8 cellular contexts compared by ENCODE assay signal in genomic region chr5:10695055-10695649, GRCh38.
DNase-seq lines count a peak whose midpoint lies in the region; ATAC-seq and TF ChIP-seq lines count a peak whose summit lies in the region.

No MANE protein-coding gene starts in this region.

- H3K4me3 Mint-ChIP-seq in natural killer cell, result peak overlapping the region; percentile 47

- ATAC-seq in GM21825 (IDR thresholded peaks at IDR 0.05; ENCODE audit: unreplicated experiment) (peak; percentile 36), SK-N-SH treated with all-trans-retinoic acid at 6 μM for 48 hours (peak; percentile 78), natural killer cell (peak; percentile 33 to 70 (median 50))

- no peak overlapping the region for H3K4me3 ChIP-seq in fibroblast of mammary gland (ENCODE audit: control insufficient read depth, low read depth, low read length)

- no peaks in the 10 kb centered on the region for H3K27me3 Mint-ChIP-seq in natural killer cell (ENCODE audit: low read depth in 2 of 2)

- H3K4me1 Mint-ChIP-seq in natural killer cell, result peaks cover 35 to 39% of the 10 kb centered on the region in 2 donors

- H3K27ac Mint-ChIP-seq in natural killer cell, result peak overlapping the region; percentile 14 to 82

- H3K9me3 Mint-ChIP-seq in natural killer cell, result no peaks in the 10 kb centered on the region

- intact Hi-C loops in natural killer cell (cut with micrococcal nuclease), result loop anchor here (10.0 kb wide), 1 partner anchor 250 kb away; the partner anchor contains the start of gene ROPN1L

- DNase-seq in NCI-H1436 (lab: John Stamatoyannopoulos, UW) (peak; percentile 28), NCI-H1436 treated with DMSO at 0.1 percent for 48 hours (lab: John Stamatoyannopoulos, UW) (no peak), NAMALWA (ENCODE audit: low spot score) (peak; percentile 54), fibroblast of mammary gland (ENCODE audit: low read depth) (peak; percentile 69), natural killer cell (no peak)
- no peak for DNase-seq in activated CD8-positive, alpha-beta memory T cell treated with anti-CD3 and anti-CD28 coated beads for 24 hours

- TF ChIP-seq CTCF in fibroblast of mammary gland (conservative IDR thresholded peaks at IDR 0.05; ENCODE audit: control insufficient read depth, insufficient read depth, low read depth, low read length), result peak; percentile 80
- peak; percentile 24 for TF ChIP-seq CTCF in natural killer cell (IDR thresholded peaks at IDR 0.05)

- no peaks in the 10 kb centered on the region for H3K36me3 Mint-ChIP-seq in natural killer cell

TF ChIP-seq in SK-N-SH treated with all-trans-retinoic acid at 6 μM for 48 hours, 23 proteins besides CTCF, POLR2A, EP300 and RAD21:
- TF ChIP-seq CSRNP3 (CRISPR knock-in tag; IDR thresholded peaks at IDR 0.05), result no peak
- no peak for TF ChIP-seq SNAI2 (CRISPR knock-in tag; IDR thresholded peaks at IDR 0.05)
- TF ChIP-seq GLIS3 (CRISPR knock-in tag; IDR thresholded peaks at IDR 0.05), result no peak
- TF ChIP-seq PATZ1 (CRISPR knock-in tag; IDR thresholded peaks at IDR 0.05; ENCODE audit: borderline replicate concordance), result no peak
- no peak for TF ChIP-seq TCF4 (CRISPR knock-in tag; IDR thresholded peaks at IDR 0.05; ENCODE audit: borderline replicate concordance)
- TF ChIP-seq ZFP3 (CRISPR knock-in tag; IDR thresholded peaks at IDR 0.05), result no peak
- TF ChIP-seq ISL1 (CRISPR knock-in tag; IDR thresholded peaks at IDR 0.05), result no peak
- TF ChIP-seq ZC3H10 (CRISPR knock-in tag; IDR thresholded peaks at IDR 0.05), result no peak
- TF ChIP-seq ARNTL (CRISPR knock-in tag; IDR thresholded peaks at IDR 0.05; ENCODE audit: borderline replicate concordance, low read depth), result no peak
- no peak for TF ChIP-seq TOX (CRISPR knock-in tag; IDR thresholded peaks at IDR 0.05; ENCODE audit: borderline replicate concordance)
- no peak for TF ChIP-seq ESRRG (CRISPR knock-in tag; IDR thresholded peaks at IDR 0.05)

Comparison
In these comparisons a context has a peak if more than half of its experiments do, and no peak if none do; other contexts are left out.
1. DNase-seq: peak in NCI-H1436 (single experiment), NAMALWA (single experiment) and fibroblast of mammary gland (single experiment); none in NCI-H1436 treated with DMSO at 0.1 percent for 48 hours (single experiment), natural killer cell (single experiment) and activated CD8-positive, alpha-beta memory T cell treated with anti-CD3 and anti-CD28 coated beads for 24 hours (single experiment).
2. Peak in every context shown above with its lines, with median percentiles within 50 percentile points of each other: ATAC-seq.